Comparison of ENCODE assay signal across 25 cellular contexts in genomic region chr14:52934762-52935161, GRCh38. TPM values are rescaled to one million over a fixed set of nuclear protein-coding genes. Genes with fewer than 3 reads are reported as not detected.
"Had no signal": no experiment of that assay in that cellular context is flagged by ENCODE, and none has a peak within 500 bp of the region (broad histone marks: within the 10 kb centered on the region; RNA-seq: fewer than 3 reads in every experiment).

No MANE protein-coding gene starts in this region.

- H3K9me3 Mint-ChIP-seq: activated naive CD4-positive, alpha-beta T cell treated with anti-CD3 and anti-CD28 coated beads, Interleukin-2, amount 50 U/mL, for 72 hours; activated T-cell treated with anti-CD3 and anti-CD28 coated beads, Interleukin-2, amount 50 U/mL, for 72 hours; central memory CD8-positive, alpha-beta T cell; naive thymus-derived CD4-positive, alpha-beta T cell; neural crest cell had no signal

- H3K36me3 Mint-ChIP-seq: activated naive CD4-positive, alpha-beta T cell treated with anti-CD3 and anti-CD28 coated beads, Interleukin-2, amount 50 U/mL, for 72 hours; naive thymus-derived CD4-positive, alpha-beta T cell had no signal

- H3K27ac ChIP-seq: colonic mucosa, gastrocnemius medialis, parathyroid adenoma, right atrium auricular region, spleen, uterus had no signal

- H3K9ac ChIP-seq: parathyroid adenoma had no signal

- FAIRE-seq: bronchial epithelial cell had no signal

- H3K27me3 ChIP-seq: colonic mucosa, dorsolateral prefrontal cortex, gastrocnemius medialis, right atrium auricular region, spleen, transverse colon, uterus had no signal

- H3K4me1 ChIP-seq: colonic mucosa, parathyroid adenoma had no signal

- DNase-seq: activated CD4-positive, alpha-beta T cell treated with anti-CD3 and anti-CD28 coated beads for 36 hours; activated CD4-positive, alpha-beta T cell treated with anti-CD3 and anti-CD28 coated beads, Interleukin-2, amount 50 U/mL, for 4 hours; activated CD4-positive, CD25-positive, alpha-beta regulatory T cell; activated naive CD4-positive, alpha-beta T cell; activated T-cell treated with anti-CD3 and anti-CD28 coated beads for 4 hours; activated T-cell treated with anti-CD3 and anti-CD28 coated beads, Interleukin-2, amount 50 U/mL, for 72 hours; colonic mucosa; dorsolateral prefrontal cortex; effector memory CD4-positive, alpha-beta T cell; gastrocnemius medialis; glutamatergic neuron; islet precursor cell; midbrain; naive thymus-derived CD4-positive, alpha-beta T cell; nucleus accumbens; spleen; stimulated activated naive CD4-positive, alpha-beta T cell; transverse colon; uterus had no signal

- H3K4me3 Mint-ChIP-seq: activated CD4-positive, alpha-beta T cell treated with anti-CD3 and anti-CD28 coated beads for 36 hours; activated T-cell treated with anti-CD3 and anti-CD28 coated beads, Interleukin-2, amount 50 U/mL, for 72 hours; central memory CD8-positive, alpha-beta T cell; naive thymus-derived CD4-positive, alpha-beta T cell; neural crest cell had no signal

- H3K36me3 ChIP-seq: colonic mucosa, gastrocnemius medialis, right atrium auricular region, spleen, transverse colon, uterus had no signal

- ATAC-seq: activated CD4-positive, alpha-beta T cell treated with anti-CD3 and anti-CD28 coated beads for 36 hours; activated naive CD4-positive, alpha-beta T cell treated with anti-CD3 and anti-CD28 coated beads, Interleukin-2, amount 50 U/mL, for 72 hours; activated T-cell treated with anti-CD3 and anti-CD28 coated beads, Interleukin-2, amount 50 U/mL, for 72 hours; gastrocnemius medialis; naive thymus-derived CD4-positive, alpha-beta T cell had no signal

- H2AFZ ChIP-seq: parathyroid adenoma had no signal

- H3K4me3 ChIP-seq: colonic mucosa, dorsolateral prefrontal cortex, gastrocnemius medialis, right atrium auricular region, spleen, transverse colon, uterus had no signal

- H3K9me3 ChIP-seq: colonic mucosa, gastrocnemius medialis, right atrium auricular region, spleen, transverse colon, uterus had no signal

- H3K4me1 Mint-ChIP-seq: activated CD4-positive, alpha-beta T cell treated with anti-CD3 and anti-CD28 coated beads for 36 hours; central memory CD8-positive, alpha-beta T cell had no signal

- H3K27ac Mint-ChIP-seq: activated CD4-positive, alpha-beta T cell treated with anti-CD3 and anti-CD28 coated beads for 36 hours; activated naive CD4-positive, alpha-beta T cell treated with anti-CD3 and anti-CD28 coated beads, Interleukin-2, amount 50 U/mL, for 72 hours; activated T-cell treated with anti-CD3 and anti-CD28 coated beads, Interleukin-2, amount 50 U/mL, for 72 hours; naive thymus-derived CD4-positive, alpha-beta T cell had no signal

RNA-seq across cellular contexts. Expression of gene FERMT2, which starts 16.1 kb away (rescaled TPM):
- polyA plus RNA-seq: naive thymus-derived CD4-positive, alpha-beta T cell had no signal
